Comparison of ENCODE assay signal across 8 cellular contexts in the genomic region with DNA sequence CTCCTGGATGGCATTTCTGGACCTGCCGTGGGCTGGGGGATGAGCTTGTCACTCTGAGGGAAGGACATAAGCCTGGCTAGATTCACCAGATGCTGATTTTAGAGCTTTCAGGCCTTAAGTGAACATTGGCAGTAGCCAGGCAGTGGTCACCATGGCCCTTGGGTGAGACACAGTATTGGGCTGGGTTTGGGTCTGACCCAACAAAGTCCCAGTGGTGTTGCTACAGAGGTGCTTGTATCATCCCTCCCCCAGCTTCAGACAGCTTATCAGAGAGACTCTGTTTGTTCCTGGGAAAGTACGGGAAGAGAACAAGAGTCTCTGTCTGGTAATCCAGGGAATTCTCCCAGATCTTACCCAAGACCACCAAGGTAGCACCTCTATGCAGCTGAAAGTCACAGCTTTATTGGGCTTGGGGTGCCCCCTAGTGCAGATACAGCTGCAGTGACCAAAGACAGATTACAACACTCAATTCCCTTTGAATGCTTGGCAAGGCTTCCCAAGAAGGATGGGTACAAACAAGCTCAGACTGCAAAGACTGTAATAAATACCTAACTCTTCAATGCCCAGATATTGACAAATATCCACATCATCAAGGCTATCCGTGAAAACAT. TPM values are rescaled to one million over a fixed set of nuclear protein-coding genes. Genes with fewer than 3 reads are reported as not detected.
DNase-seq lines count a peak whose midpoint lies in the region; ATAC-seq and TF ChIP-seq lines count a peak whose summit lies in the region.

No MANE protein-coding gene starts in this region.

- peaks cover 3 to 8% of the 10 kb centered on the region in 2 donors for H3K27me3 Mint-ChIP-seq in T-cell

- ATAC-seq in T-cell (replicated peaks in 1 of 4) (peak; percentile 37 to 71 (median 66)), GM19397 (IDR thresholded peaks at IDR 0.05; ENCODE audit: unreplicated experiment) (no peak)

- no peaks in the 10 kb centered on the region for H3K36me3 ChIP-seq in Loucy (ENCODE audit: insufficient read depth, low read length)

- H3K27ac Mint-ChIP-seq in T-cell = no peak overlapping the region

- H3K27me3 ChIP-seq in Loucy (ENCODE audit: insufficient read depth, low read length, poor library complexity, severe bottlenecking) = peaks cover 12% of the 10 kb centered on the region

- no peaks in the 10 kb centered on the region for H3K9me2 ChIP-seq in Loucy (replicated peaks; ENCODE audit: low read depth, low read length)

- no peaks in the 10 kb centered on the region for H3K79me2 ChIP-seq in Loucy (ENCODE audit: insufficient read depth, low read length)

- no peak overlapping the region for H2AFZ ChIP-seq in Loucy (ENCODE audit: low read length)

- DNase-seq in G401 (ENCODE audit: low spot score) = peak; percentile 29
- DNase-seq in T-cell = peak in 25 of 34 experiments; percentile 14 to 56 (median 35)
- DNase-seq in choroid plexus epithelial cell (ENCODE audit: low read depth) = peak; percentile 83
- DNase-seq in medulla oblongata (ENCODE audit: extremely low spot score) = peak; percentile 11
- no peak for DNase-seq in middle frontal gyrus (ENCODE audit: extremely low spot score, low spot score)
- DNase-seq in foreskin melanocyte = no peak

- H4K20me1 ChIP-seq in Loucy (ENCODE audit: insufficient read depth, low read length, poor library complexity, severe bottlenecking) = no peaks in the 10 kb centered on the region

- peak; percentile 81 for TF ChIP-seq CTCF in Loucy (conservative IDR thresholded peaks at IDR 0.05; ENCODE audit: low read length)
- TF ChIP-seq CTCF in choroid plexus epithelial cell (conservative IDR thresholded peaks at IDR 0.05; ENCODE audit: low read depth, low read length) = peak; percentile 87

- H3K9ac ChIP-seq in Loucy (ENCODE audit: low read depth, low read length, poor library complexity, severe bottlenecking) = no peak overlapping the region

- in situ Hi-C loops in G401 (cut with HindIII; ENCODE audit: low sequenced_read_pairs) = no loop called here

- H3K9me3 ChIP-seq in Loucy (ENCODE audit: insufficient read depth, low read depth, low read length) = no peaks in the 10 kb centered on the region

- POLR2A ChIA-PET in T-cell (lab: Charles Lee) = no interaction called here

- peaks cover 3% of the 10 kb centered on the region for H3K36me3 Mint-ChIP-seq in T-cell

- no peak overlapping the region for H3K4me3 Mint-ChIP-seq in T-cell

- no peak overlapping the region for H3K4me2 ChIP-seq in Loucy (ENCODE audit: low read depth, low read length, poor library complexity, severe bottlenecking)

- CTCF ChIA-PET in T-cell (lab: Charles Lee) = interaction anchor here (0.5 to 3.6 kb wide), 10 partner anchors 11 to 53 kb away, joined by 3 to 53 read pairs (median 8); partner anchors contain the start of genes EEFSEC (in 1 of the 2) and RUVBL1 (in 1 of the 2)

- no peaks in the 10 kb centered on the region for H3K4me1 ChIP-seq in Loucy (ENCODE audit: insufficient read depth, low read length, poor library complexity, severe bottlenecking)

- no peaks in the 10 kb centered on the region for H3K4me1 Mint-ChIP-seq in T-cell

- no peak overlapping the region for H3K4me3 ChIP-seq in Loucy (ENCODE audit: low read length, poor library complexity, severe bottlenecking)
- H3K4me3 ChIP-seq in choroid plexus epithelial cell (ENCODE audit: low read depth, low read length) = no peak overlapping the region

- no peaks in the 10 kb centered on the region for H3F3A ChIP-seq in Loucy (ENCODE audit: low read depth)

- H3K9me3 Mint-ChIP-seq in T-cell = peaks cover 0 to 3% (median 0%) of the 10 kb centered on the region in 3 donors

RNA-seq across cellular contexts. Expression of gene RUVBL1, which starts 9.8 kb away (rescaled TPM):
- total RNA-seq in G401 (2014; rRNA removed; shearing (Covaris generic)) = 160 and 177 TPM in 2 replicates
- total RNA-seq in T-cell = 10 to 100 TPM; 21.4 to 33.4 (median 29.9) TPM

RNA-seq across cellular contexts. Expression of gene EEFSEC, which starts 19.9 kb away (rescaled TPM):
- 14.6 and 25.1 TPM in 2 replicates for total RNA-seq in G401 (2014; rRNA removed; shearing (Covaris generic))
- 10 to 100 TPM; 15.9 to 21.1 (median 19.1) TPM for total RNA-seq in T-cell

Comparison
In these comparisons a context has a peak if more than half of its experiments do, and no peak if none do; other contexts are left out.
1. DNase-seq: peak in G401 (single experiment), T-cell (25 of 34), choroid plexus epithelial cell (single experiment) and medulla oblongata (single experiment); none in middle frontal gyrus (single experiment) and foreskin melanocyte (single experiment).